1 cellular context compared by ENCODE assay signal in the genomic region with DNA sequence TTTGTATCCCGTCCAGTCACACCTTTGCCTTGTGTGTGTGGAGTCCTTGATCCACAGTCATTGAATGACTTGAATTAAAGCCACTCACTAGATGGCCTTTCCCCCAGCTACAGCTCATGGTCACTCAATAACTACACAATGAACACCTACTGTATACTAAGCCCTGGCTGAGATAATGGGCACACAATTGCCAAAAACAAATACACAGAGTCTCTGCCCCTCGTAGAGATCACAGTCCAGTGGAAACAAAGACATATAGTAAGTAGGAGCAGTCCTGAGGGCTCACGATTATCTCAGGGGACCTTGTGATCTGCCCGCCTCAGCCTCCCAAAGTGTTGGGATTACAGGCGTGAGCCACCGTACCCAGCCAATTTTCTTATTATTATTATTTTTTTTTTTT.
TF ChIP-seq lines count a peak whose summit lies in the region.

No MANE protein-coding gene starts in this region.

TF ChIP-seq in H1, 55 proteins besides CTCF, POLR2A, EP300 and RAD21:
- no peak for TF ChIP-seq ASH2L (IDR thresholded peaks at IDR 0.05; ENCODE audit: low read length)
- no peak for TF ChIP-seq RXRA (IDR thresholded peaks at IDR 0.05; ENCODE audit: insufficient read depth, low read depth, low read length)
- no peak for TF ChIP-seq GABPA (IDR thresholded peaks at IDR 0.05; ENCODE audit: borderline replicate concordance, insufficient read depth, low read length)
- no peak for TF ChIP-seq PHF8 (conservative IDR thresholded peaks at IDR 0.05; ENCODE audit: low read depth, low read length)
TF ChIP-seq in H1: peak in this region for 0.
